In genomic region chr12:110796952-110797351, GRCh38 we compare ENCODE assay signal across 28 cellular contexts. TPM values are rescaled to one million over a fixed set of nuclear protein-coding genes. Genes with fewer than 3 reads are reported as not detected.
DNase-seq lines count a peak whose midpoint lies in the region; ATAC-seq, FAIRE-seq and TF ChIP-seq lines count a peak whose summit lies in the region.
"Had no signal": no experiment of that assay in that cellular context is flagged by ENCODE, and none has a peak within 500 bp of the region (broad histone marks: within the 10 kb centered on the region; RNA-seq: fewer than 3 reads in every experiment).

No MANE protein-coding gene starts in this region.

- TF ChIP-seq RAD21 in K562 (CRISPR knock-in tag; conservative IDR thresholded peaks at IDR 0.05 in 1 of 2, IDR thresholded peaks at IDR 0.05 in 1 of 2): no peak

- POLR2A ChIA-PET in K562 (lab: Yijun Ruan, JAX): no interaction called here

- no TSS peak for BruUV-seq in K562 (replicated peaks; lab: Mats Ljungman, UMichigan)

- intact Hi-C loops in K562 (cut with micrococcal nuclease) (no loop called here), left ventricle myocardium inferior (cut with micrococcal nuclease) (no loop called here), heart left ventricle (cut with DNase I) (no loop called here)

- H3K79me2 ChIP-seq in K562 (ENCODE audit: control insufficient read depth, insufficient read depth, low read length): no peaks in the 10 kb centered on the region

- no peak for TF ChIP-seq EP300 in K562 (IDR thresholded peaks at IDR 0.05; ENCODE audit: low read length)

- no peak for TF ChIP-seq CTCF in K562 (IDR thresholded peaks at IDR 0.05 in 2 of 3, conservative IDR thresholded peaks at IDR 0.05 in 1 of 3; ENCODE audit: insufficient read depth in 2 of 3, low read depth in 1 of 3, low read length in 3 of 3)
- TF ChIP-seq CTCF in neural crest cell (conservative IDR thresholded peaks at IDR 0.05): no peak
- no peak for TF ChIP-seq CTCF in nephron progenitor cell (IDR thresholded peaks at IDR 0.05)
- TF ChIP-seq CTCF in left ventricle myocardium inferior (IDR thresholded peaks at IDR 0.05; ENCODE audit: borderline replicate concordance): no peak
- TF ChIP-seq CTCF in heart left ventricle (IDR thresholded peaks at IDR 0.05): no peak

- H4K20me1 ChIP-seq in K562 (replicated peaks; ENCODE audit: control insufficient read depth, insufficient read depth, low read length): no peaks in the 10 kb centered on the region

- 0 out of 2 replicates have a peak overlapping the region, but pooled peaks have one; percentile 20 for H2AFZ ChIP-seq in K562 (ENCODE audit: low read depth, low read length)

- H3K36me3 Mint-ChIP-seq in neural crest cell (ENCODE audit: low read depth): no peaks in the 10 kb centered on the region
- no peaks in the 10 kb centered on the region for H3K36me3 Mint-ChIP-seq in nephron progenitor cell (ENCODE audit: low read depth)
- H3K36me3 Mint-ChIP-seq: activated naive CD8-positive, alpha-beta T cell treated with anti-CD3 and anti-CD28 coated beads, Interleukin-2, amount 10 ng/mL, durations not matched to agents 7 days and 5 days had no signal

- H3K4me3 Mint-ChIP-seq in neural crest cell: no peak overlapping the region
- no peak overlapping the region for H3K4me3 Mint-ChIP-seq in nephron progenitor cell
- H3K4me3 Mint-ChIP-seq: activated CD4-positive, alpha-beta T cell treated with anti-CD3 and anti-CD28 coated beads for 36 hours; activated CD8-positive, alpha-beta T cell treated with anti-CD3 and anti-CD28 coated beads, Interleukin-2, amount 10 ng/mL, durations not matched to agents 7 days and 5 days; activated naive CD8-positive, alpha-beta T cell treated with anti-CD3 and anti-CD28 coated beads, Interleukin-2, amount 10 ng/mL, durations not matched to agents 7 days and 5 days; naive thymus-derived CD4-positive, alpha-beta T cell had no signal

- H3K9ac ChIP-seq in K562 (ENCODE audit: insufficient read depth in 1 of 2, low read depth in 2 of 2, low read length in 2 of 2): no peak overlapping the region

- DNase-seq in ELR (ENCODE audit: low read depth) (peak; percentile 12), LoVo (ENCODE audit: low spot score) (peak; percentile 50), K562 (ENCODE audit: extremely low read depth in 1 of 4, low spot score in 3 of 4) (peak; percentile 50 to 67 (median 60)), neural crest cell (ENCODE audit: low read depth, low spot score) (no peak), nephron progenitor cell (no peak), left ventricle myocardium inferior (no peak), heart left ventricle (no peak)
- no peak for DNase-seq in activated effector memory CD4-positive, alpha-beta T cell treated with Interleukin-2 at 50 U/mL for 16 hours
- DNase-seq: activated CD4-positive, alpha-beta T cell treated with anti-CD3 and anti-CD28 coated beads for 36 hours; activated CD8-positive, alpha-beta T cell treated with anti-CD3 and anti-CD28 coated beads, Interleukin-2, amount 10 ng/mL, durations not matched to agents 7 days and 5 days; activated naive CD8-positive, alpha-beta T cell treated with anti-CD3 and anti-CD28 coated beads, Interleukin-2, amount 10 ng/mL, durations not matched to agents 7 days and 5 days; central memory CD4-positive, alpha-beta T cell; DMS153; midbrain; naive thymus-derived CD4-positive, alpha-beta T cell; NCI-H1092 treated with DMSO at 0.1 percent for 48 hours; NCI-H2029; Right ventricle myocardium superior; stimulated activated CD4-positive, alpha-beta T cell treated with anti-CD3 and anti-CD28 coated beads, Interleukin-2, amount 100 ng/mL, for 24 hours; transverse colon had no signal

- H3K9me3 ChIP-seq in K562 (replicated peaks; ENCODE audit: control insufficient read depth, insufficient read depth, low read depth, low read length): no peaks in the 10 kb centered on the region
- H3K9me3 ChIP-seq in left ventricle myocardium inferior (replicated peaks): peaks cover 32% of the 10 kb centered on the region
- peaks cover 0 to 28% (median 3%) of the 10 kb centered on the region in 12 donors for H3K9me3 ChIP-seq in heart left ventricle
- H3K9me3 ChIP-seq: transverse colon had no signal

- H3K4me1 Mint-ChIP-seq in neural crest cell: peaks cover 16% of the 10 kb centered on the region
- H3K4me1 Mint-ChIP-seq in nephron progenitor cell: no peaks in the 10 kb centered on the region

- ATAC-seq in K562: peak; percentile 94
- ATAC-seq in heart left ventricle: no peak
- ATAC-seq: activated CD4-positive, alpha-beta T cell treated with anti-CD3 and anti-CD28 coated beads for 36 hours; activated CD8-positive, alpha-beta T cell treated with anti-CD3 and anti-CD28 coated beads, Interleukin-2, amount 10 ng/mL, durations not matched to agents 7 days and 5 days; naive thymus-derived CD4-positive, alpha-beta T cell had no signal

- 20% methylated on average over 8 of the region's 8 CpGs for WGBS in K562 (ENCODE audit: insufficient coverage, low coverage, missing lambda C conversion rate)
- 91 to 95% (median 93%) methylated on average over 8 of the region's 8 CpGs for WGBS in heart left ventricle, 4 donors

- H3K36me3 ChIP-seq in K562 (ENCODE audit: control insufficient read depth, insufficient read depth, low read length): no peaks in the 10 kb centered on the region
- H3K36me3 ChIP-seq in left ventricle myocardium inferior: no peaks in the 10 kb centered on the region
- no peaks in the 10 kb centered on the region for H3K36me3 ChIP-seq in heart left ventricle
- H3K36me3 ChIP-seq: transverse colon had no signal

- TF ChIP-seq POLR2A in K562 (conservative IDR thresholded peaks at IDR 0.05) (no peak), heart left ventricle (IDR thresholded peaks at IDR 0.05) (no peak)

- H3K27ac ChIP-seq in K562 (ENCODE audit: extremely low read depth, low read depth, low read length) (no peak overlapping the region), left ventricle myocardium inferior (replicated peaks) (no peak overlapping the region), heart left ventricle (no peak overlapping the region)
- H3K27ac ChIP-seq: transverse colon had no signal

- in situ Hi-C loops in K562 (cut with MboI): no loop called here

- H3K4me1 ChIP-seq in K562 (replicated peaks in 1 of 2; ENCODE audit: control insufficient read depth in 2 of 2, insufficient read depth in 2 of 2, low read length in 2 of 2) (no peaks in the 10 kb centered on the region; a peak in 2 of 5 replicates), left ventricle myocardium inferior (peaks cover 10% of the 10 kb centered on the region), heart left ventricle (peaks cover 0 to 13% (median 5%) of the 10 kb centered on the region in 12 donors)

- peak overlapping the region; percentile 20 for H3K27ac Mint-ChIP-seq in neural crest cell (ENCODE audit: unreplicated experiment)
- H3K27ac Mint-ChIP-seq in nephron progenitor cell: no peak overlapping the region
- H3K27ac Mint-ChIP-seq: activated CD4-positive, alpha-beta T cell treated with anti-CD3 and anti-CD28 coated beads for 36 hours; activated CD8-positive, alpha-beta T cell treated with anti-CD3 and anti-CD28 coated beads, Interleukin-2, amount 10 ng/mL, durations not matched to agents 7 days and 5 days; activated naive CD8-positive, alpha-beta T cell treated with anti-CD3 and anti-CD28 coated beads, Interleukin-2, amount 10 ng/mL, durations not matched to agents 7 days and 5 days; naive thymus-derived CD4-positive, alpha-beta T cell had no signal

- peaks cover 2% of the 10 kb centered on the region for H3K27me3 Mint-ChIP-seq in neural crest cell (ENCODE audit: low read depth)
- H3K27me3 Mint-ChIP-seq in nephron progenitor cell (ENCODE audit: low read depth, poor library complexity): peaks cover 17% of the 10 kb centered on the region
- H3K27me3 Mint-ChIP-seq: activated CD4-positive, alpha-beta T cell treated with anti-CD3 and anti-CD28 coated beads for 36 hours; activated naive CD8-positive, alpha-beta T cell treated with anti-CD3 and anti-CD28 coated beads, Interleukin-2, amount 10 ng/mL, durations not matched to agents 7 days and 5 days; naive thymus-derived CD4-positive, alpha-beta T cell had no signal

- H3K27me3 ChIP-seq in K562 (ENCODE audit: control insufficient read depth in 2 of 2, insufficient read depth in 2 of 2, low read length in 2 of 2) (no peaks in the 10 kb centered on the region), left ventricle myocardium inferior (ENCODE audit: low read depth) (no peaks in the 10 kb centered on the region), heart left ventricle (no peaks in the 10 kb centered on the region)
- H3K27me3 ChIP-seq: transverse colon had no signal

- H3K4me3 ChIP-seq in K562 (no peak overlapping the region), left ventricle myocardium inferior (no peak overlapping the region), heart left ventricle (no peak overlapping the region)
- H3K4me3 ChIP-seq: smooth muscle cell, transverse colon had no signal

- H3K4me2 ChIP-seq in K562 (ENCODE audit: insufficient read depth, low read length): no peak overlapping the region
- H3K4me2 ChIP-seq: smooth muscle cell had no signal

- H3K9me1 ChIP-seq in K562 (ENCODE audit: control insufficient read depth, insufficient read depth, low read length): no peaks in the 10 kb centered on the region

- CTCF ChIA-PET in K562 (lab: Yijun Ruan, JAX; ENCODE audit: low intra/inter-chr PET ratio): no interaction called here

- peak; percentile 80 for FAIRE-seq in K562 (lab: Jason Lieb, UNC)
- FAIRE-seq: astrocyte had no signal

- peaks cover 13% of the 10 kb centered on the region for H3K9me3 Mint-ChIP-seq in neural crest cell
- H3K9me3 Mint-ChIP-seq in nephron progenitor cell: peaks cover 10% of the 10 kb centered on the region

RNA-seq across cellular contexts. Expression of gene CCDC63, which starts 49.8 kb away (rescaled TPM):
- total RNA-seq in K562 (2011; cell fraction: chromatin; rRNA removed; ENCODE audit: low replicate concordance): not detected in 2 replicates
- total RNA-seq in K562 (2011; cell fraction: nucleolus; rRNA removed): not detected in 2 replicates
- total RNA-seq in K562 (2011; cell fraction: nucleoplasm; rRNA removed): not detected in 2 replicates
- not detected in 2 replicates for total RNA-seq in K562 (2014; rRNA removed)
- total RNA-seq in K562 (2014; rRNA removed; fragmentation: Illumina TruSeq; extraction: Trizol): not detected in 2 replicates
- total RNA-seq in K562 (2015; rRNA removed; fragmentation: Illumina TruSeq; extraction: Trizol): not detected in 2 replicates
- not detected in 2 replicates for total RNA-seq in K562 (2021)
- polyA plus RNA-seq in K562 (2011; rRNA removed): not detected in 2 replicates
- polyA plus RNA-seq in K562 (2011; cell fraction: cytosol; rRNA removed): not detected in 2 replicates
- not detected in 2 replicates for polyA plus RNA-seq in K562 (2011; cell fraction: nucleus; rRNA removed)
- not detected in 2 replicates for polyA plus RNA-seq in K562 (2012)
- polyA plus RNA-seq in K562 (2014; fragmentation: Illumina TruSeq; extraction: Trizol): not detected in 2 replicates
- polyA plus RNA-seq in K562 (2014; fragmentation: Nextera tagmentation; extraction: Ambion mirVana): not detected
- polyA plus RNA-seq in K562 (2014; rRNA removed): not detected in 2 replicates
- polyA minus RNA-seq in K562 (2011; rRNA and poly(A)+ RNA removed): not detected in 2 replicates
- not detected in 2 replicates for polyA minus RNA-seq in K562 (2011; cell fraction: cytosol; rRNA and poly(A)+ RNA removed)
- polyA minus RNA-seq in K562 (2011; cell fraction: nucleus; rRNA and poly(A)+ RNA removed): not detected in 2 replicates
- total RNA-seq in neural crest cell: not detected in 2 replicates
- total RNA-seq in left ventricle myocardium inferior: not detected
- total RNA-seq in heart left ventricle: not detected
- polyA plus RNA-seq in heart left ventricle: not detected
- total RNA-seq: activated CD4-positive, alpha-beta T cell treated with anti-CD3 and anti-CD28 coated beads for 36 hours; activated CD8-positive, alpha-beta T cell treated with anti-CD3 and anti-CD28 coated beads, Interleukin-2, amount 10 ng/mL, durations not matched to agents 7 days and 5 days; activated naive CD8-positive, alpha-beta T cell treated with anti-CD3 and anti-CD28 coated beads, Interleukin-2, amount 10 ng/mL, durations not matched to agents 7 days and 5 days; fibroblast of lung; G401; H4; naive thymus-derived CD4-positive, alpha-beta T cell; osteocyte; Right ventricle myocardium superior; smooth muscle cell; T-helper 2 cell treated with Interferon-gamma antibody and Interleukin-4, amounts not matched to agents 100 ng/mL and 5 ng/mL, for 36 hours; transverse colon had no signal
- polyA plus RNA-seq: BJ; fibroblast of lung; naive thymus-derived CD4-positive, alpha-beta T cell; smooth muscle cell had no signal

RNA-seq across cellular contexts. Expression of gene PPP1CC, which starts 54.3 kb away (rescaled TPM):
- 91.4 and 203 TPM in 2 replicates for total RNA-seq in K562 (2011; cell fraction: chromatin; rRNA removed; ENCODE audit: low replicate concordance)
- 57.5 and 69.1 TPM in 2 replicates for total RNA-seq in K562 (2011; cell fraction: nucleolus; rRNA removed)
- total RNA-seq in K562 (2011; cell fraction: nucleoplasm; rRNA removed): 128 and 212 TPM in 2 replicates
- total RNA-seq in K562 (2014; rRNA removed): 153 and 181 TPM in 2 replicates
- 203 and 241 TPM in 2 replicates for total RNA-seq in K562 (2014; rRNA removed; fragmentation: Illumina TruSeq; extraction: Trizol)
- 182 and 195 TPM in 2 replicates for total RNA-seq in K562 (2015; rRNA removed; fragmentation: Illumina TruSeq; extraction: Trizol)
- total RNA-seq in K562 (2021): 178 and 197 TPM in 2 replicates
- 223 and 280 TPM in 2 replicates for polyA plus RNA-seq in K562 (2011; rRNA removed)
- 55.3 and 113 TPM in 2 replicates for polyA plus RNA-seq in K562 (2011; cell fraction: cytosol; rRNA removed)
- polyA plus RNA-seq in K562 (2011; cell fraction: nucleus; rRNA removed): 73.0 and 117 TPM in 2 replicates
- 169 and 223 TPM in 2 replicates for polyA plus RNA-seq in K562 (2012)
- 247 and 286 TPM in 2 replicates for polyA plus RNA-seq in K562 (2014; fragmentation: Illumina TruSeq; extraction: Trizol)
- polyA plus RNA-seq in K562 (2014; fragmentation: Nextera tagmentation; extraction: Ambion mirVana): 10 to 100 TPM; 67.4 to 76.3 TPM
- 184 and 189 TPM in 2 replicates for polyA plus RNA-seq in K562 (2014; rRNA removed)
- polyA minus RNA-seq in K562 (2011; rRNA and poly(A)+ RNA removed): 168 and 213 TPM in 2 replicates
- 76.7 and 92.6 TPM in 2 replicates for polyA minus RNA-seq in K562 (2011; cell fraction: cytosol; rRNA and poly(A)+ RNA removed)
- polyA minus RNA-seq in K562 (2011; cell fraction: nucleus; rRNA and poly(A)+ RNA removed): 44.8 and 82.3 TPM in 2 replicates
- 288 and 293 TPM in 2 replicates for total RNA-seq in neural crest cell
- total RNA-seq in left ventricle myocardium inferior: 156 TPM
- total RNA-seq in heart left ventricle: 100 to 1,000 TPM; 110 to 207 (median 150) TPM
- polyA plus RNA-seq in heart left ventricle: 100 to 1,000 TPM in 1 of 2 donors, 10 to 100 TPM in 1; 90.6 to 130 TPM

Comparison
In these comparisons a context has a peak if more than half of its experiments do, and no peak if none do; other contexts are left out.
1. DNase-seq: peak in ELR (single experiment), LoVo (single experiment) and K562 (4 of 4); none in neural crest cell (single experiment), nephron progenitor cell (single experiment), left ventricle myocardium inferior (single experiment), activated effector memory CD4-positive, alpha-beta T cell treated with Interleukin-2 at 50 U/mL for 16 hours (single experiment) and heart left ventricle (0 of 5).